12 cellular contexts compared by ENCODE assay signal in genomic region chr13:98300956-98301641, GRCh38.
DNase-seq lines count a peak whose midpoint lies in the region; ATAC-seq and TF ChIP-seq lines count a peak whose summit lies in the region.
"Had no signal": no experiment of that assay in that cellular context is flagged by ENCODE, and none has a peak within 500 bp of the region (broad histone marks: within the 10 kb centered on the region; RNA-seq: fewer than 3 reads in every experiment).

No MANE protein-coding gene starts in this region.

- CTCF ChIA-PET in CD8-positive, alpha-beta memory T cell (lab: Charles Lee): no interaction called here

- H3K4me1 ChIP-seq in rectal smooth muscle tissue (ENCODE audit: control insufficient read depth, insufficient read depth, low read length): peaks cover 25% of the 10 kb centered on the region
- no peaks in the 10 kb centered on the region for H3K4me1 ChIP-seq in CD8-positive, alpha-beta memory T cell (ENCODE audit: insufficient read depth, low read length)

- H3K36me3 Mint-ChIP-seq in CD8-positive, alpha-beta memory T cell: no peaks in the 10 kb centered on the region

- no peaks in the 10 kb centered on the region for H3K27me3 ChIP-seq in rectal smooth muscle tissue (ENCODE audit: control insufficient read depth, insufficient read depth, low read length)
- no peaks in the 10 kb centered on the region for H3K27me3 ChIP-seq in CD8-positive, alpha-beta memory T cell (ENCODE audit: insufficient read depth, low read length, poor library complexity, severe bottlenecking)
- H3K27me3 ChIP-seq: adrenal gland had no signal

- POLR2A ChIA-PET in CD8-positive, alpha-beta memory T cell (lab: Charles Lee): no interaction called here

- no peak overlapping the region for H3K27ac Mint-ChIP-seq in CD8-positive, alpha-beta memory T cell

- H3K27me3 Mint-ChIP-seq in CD8-positive, alpha-beta memory T cell: peaks cover 0 to 6% of the 10 kb centered on the region in 2 donors

- H3K4me3 Mint-ChIP-seq in CD8-positive, alpha-beta memory T cell: no peak overlapping the region

- 0 out of 2 replicates have a peak overlapping the region, but pooled peaks have one; percentile 10 for H3K27ac ChIP-seq in SK-N-MC
- H3K27ac ChIP-seq in rectal smooth muscle tissue (ENCODE audit: low read depth, low read length): peak overlapping the region; percentile 80
- no peak overlapping the region for H3K27ac ChIP-seq in CD8-positive, alpha-beta memory T cell (ENCODE audit: low read depth, low read length)
- H3K27ac ChIP-seq: adrenal gland had no signal

- H3K4me1 Mint-ChIP-seq in CD8-positive, alpha-beta memory T cell: no peaks in the 10 kb centered on the region

- DNase-seq in EL: peak; percentile 61
- DNase-seq in SK-N-MC (ENCODE audit: low read depth, low spot score): no peak
- peak; percentile 47 to 50 for DNase-seq in foreskin fibroblast
- no peak for DNase-seq in CD8-positive, alpha-beta memory T cell
- DNase-seq in SK-N-DZ (ENCODE audit: low spot score): no peak
- DNase-seq: activated CD4-positive, alpha-beta T cell treated with anti-CD3 and anti-CD28 coated beads for 48 hours; adrenal gland; KBM-7; posterior cingulate gyrus had no signal

- TF ChIP-seq CTCF in foreskin fibroblast (IDR thresholded peaks at IDR 0.05; ENCODE audit: low read depth, low read length): no peak

- H3K9ac ChIP-seq in SK-N-MC (ENCODE audit: insufficient read length): no peak overlapping the region
- no peak overlapping the region for H3K9ac ChIP-seq in rectal smooth muscle tissue (ENCODE audit: low read length)

- H3K36me3 ChIP-seq in SK-N-MC (ENCODE audit: insufficient read depth, low read length) (peaks cover 5% of the 10 kb centered on the region; the same call in 1 of the 2 replicates), rectal smooth muscle tissue (ENCODE audit: control insufficient read depth, insufficient read depth, low read length) (no peaks in the 10 kb centered on the region)
- H3K36me3 ChIP-seq in CD8-positive, alpha-beta memory T cell (ENCODE audit: insufficient read depth, low read length): no peaks in the 10 kb centered on the region
- H3K36me3 ChIP-seq: adrenal gland had no signal

- no peaks in the 10 kb centered on the region for H3K9me3 Mint-ChIP-seq in CD8-positive, alpha-beta memory T cell

- no peak overlapping the region for H3K4me3 ChIP-seq in SK-N-MC
- no peak overlapping the region for H3K4me3 ChIP-seq in foreskin fibroblast (ENCODE audit: low read depth in 1 of 2, low read length in 2 of 2)
- peak overlapping the region; percentile 32 for H3K4me3 ChIP-seq in rectal smooth muscle tissue (ENCODE audit: low read length)
- H3K4me3 ChIP-seq in CD8-positive, alpha-beta memory T cell (ENCODE audit: low read length): no peak overlapping the region
- H3K4me3 ChIP-seq: adrenal gland had no signal

- no peak for ATAC-seq in HG03095 (IDR thresholded peaks at IDR 0.05; ENCODE audit: unreplicated experiment)
- ATAC-seq in HG02840 (IDR thresholded peaks at IDR 0.05; ENCODE audit: low FRiP score, unreplicated experiment): no peak

- no peaks in the 10 kb centered on the region for H3K9me3 ChIP-seq in SK-N-MC (ENCODE audit: low read depth, low read length)
- H3K9me3 ChIP-seq in CD8-positive, alpha-beta memory T cell (ENCODE audit: low read length): no peaks in the 10 kb centered on the region
- H3K9me3 ChIP-seq: adrenal gland had no signal

Comparison
In these comparisons a context has a peak if more than half of its experiments do, and no peak if none do; other contexts are left out.
1. DNase-seq: peak in EL (single experiment) and foreskin fibroblast (2 of 2); none in SK-N-MC (single experiment), CD8-positive, alpha-beta memory T cell (0 of 5) and SK-N-DZ (single experiment).